19 cellular contexts compared by ENCODE assay signal in the genomic region with DNA sequence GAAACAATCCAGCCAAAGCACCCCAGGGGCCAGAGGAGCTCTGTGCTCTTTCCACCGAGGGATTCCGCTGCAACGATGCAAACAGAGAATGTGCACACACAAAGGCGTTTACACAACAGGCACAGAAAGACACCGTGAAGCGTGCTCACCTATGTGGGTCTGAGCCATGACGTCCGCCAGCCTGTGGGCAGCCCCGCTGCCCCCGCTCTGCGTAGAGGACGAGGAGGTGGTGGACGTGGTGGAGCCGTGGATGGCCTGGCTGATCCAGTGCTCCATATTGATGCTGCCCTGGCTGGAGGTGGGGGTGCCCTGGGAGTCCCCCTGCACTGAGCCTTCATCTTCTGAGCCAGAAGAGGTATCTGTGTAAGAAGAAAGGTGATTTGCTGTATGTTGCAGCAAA.
DNase-seq lines count a peak whose midpoint lies in the region; ATAC-seq, FAIRE-seq and TF ChIP-seq lines count a peak whose summit lies in the region.
"Had no signal": no experiment of that assay in that cellular context is flagged by ENCODE, and none has a peak within 500 bp of the region (broad histone marks: within the 10 kb centered on the region; RNA-seq: fewer than 3 reads in every experiment).

No MANE protein-coding gene starts in this region.

- no peak overlapping the region for H3K23ac ChIP-seq in neuronal stem cell (ENCODE audit: low read depth, low read length, poor library complexity)

- peaks cover 48% of the 10 kb centered on the region for H3K36me3 Mint-ChIP-seq in nephron (ENCODE audit: low read depth)

- H3K4me1 ChIP-seq in neuronal stem cell (ENCODE audit: control insufficient read depth in 2 of 2, insufficient read depth in 1 of 2, low read depth in 1 of 2, low read length in 2 of 2) (peaks cover 0 to 8% of the 10 kb centered on the region in 2 donors), upper lobe of left lung (no peaks in the 10 kb centered on the region)
- H3K4me1 ChIP-seq: Caco-2, HAP-1 had no signal

- CTCF ChIA-PET in GM10248 (lab: Yijun Ruan, JAX): no interaction called here

- ATAC-seq in upper lobe of left lung (ENCODE audit: low FRiP score in 2 of 2) (peak; percentile 28 to 57), GM21515 (IDR thresholded peaks at IDR 0.05; ENCODE audit: unreplicated experiment) (no peak)
- ATAC-seq: CD8-positive, alpha-beta T cell; GM12878 had no signal

- H3K9ac ChIP-seq in neuronal stem cell (ENCODE audit: low read depth, low read length, poor library complexity): no peak overlapping the region

- H3K18ac ChIP-seq in neuronal stem cell (ENCODE audit: low read length): peak overlapping the region; percentile 68

- H4K91ac ChIP-seq in neuronal stem cell (ENCODE audit: low read depth, low read length, poor library complexity): no peak overlapping the region

- H3K27ac ChIP-seq in neuronal stem cell (replicated peaks; ENCODE audit: low read length) (no peak overlapping the region), upper lobe of left lung (no peak overlapping the region)
- H3K27ac ChIP-seq: C4-2B had no signal

- H2AK5ac ChIP-seq in neuronal stem cell (ENCODE audit: low read depth, low read length): no peak overlapping the region

- no peak overlapping the region for H4K8ac ChIP-seq in neuronal stem cell (ENCODE audit: low read depth, low read length)

- H3K27ac Mint-ChIP-seq in nephron: peak overlapping the region in 2 of 3 experiments; percentile 8 to 59
- H3K27ac Mint-ChIP-seq: CD4-positive, CD25-positive, alpha-beta regulatory T cell; CD8-positive, alpha-beta T cell; HFFc6 had no signal

- H3K4me1 Mint-ChIP-seq in nephron: peaks cover 26% of the 10 kb centered on the region

- no peak for FAIRE-seq in GM12891 (lab: Jason Lieb, UNC)
- FAIRE-seq: G401.6, GM12878, GM18507, H54 had no signal

- peak overlapping the region; percentile 87 for H3K14ac ChIP-seq in neuronal stem cell (ENCODE audit: low read length)

- no peak overlapping the region for H3K4ac ChIP-seq in neuronal stem cell (ENCODE audit: low read length)

- no peak for TF ChIP-seq EP300 in upper lobe of left lung (IDR thresholded peaks at IDR 0.05)

- no peaks in the 10 kb centered on the region for H3K9me3 Mint-ChIP-seq in nephron
- H3K9me3 Mint-ChIP-seq: CD8-positive, alpha-beta T cell; HFFc6 had no signal

- no peak overlapping the region for H2BK120ac ChIP-seq in neuronal stem cell (ENCODE audit: low read depth, low read length)

- H3K27me3 ChIP-seq in neuronal stem cell (ENCODE audit: control insufficient read depth in 3 of 3, insufficient read depth in 3 of 3, low read depth in 1 of 3, low read length in 3 of 3) (peaks cover 0 to 2% (median 0%) of the 10 kb centered on the region in 3 experiments), upper lobe of left lung (no peaks in the 10 kb centered on the region)

- H3K4me3 Mint-ChIP-seq in nephron: no peak overlapping the region
- H3K4me3 Mint-ChIP-seq: CD4-positive, CD25-positive, alpha-beta regulatory T cell; CD8-positive, alpha-beta T cell; HFFc6 had no signal

- H3K79me1 ChIP-seq in neuronal stem cell (ENCODE audit: low read depth, low read length): peaks cover 4% of the 10 kb centered on the region

- no peaks in the 10 kb centered on the region for H3K27me3 Mint-ChIP-seq in nephron (ENCODE audit: low read depth)
- H3K27me3 Mint-ChIP-seq: CD4-positive, CD25-positive, alpha-beta regulatory T cell had no signal

- WGBS in neuronal stem cell (ENCODE audit: extremely low coverage in 2 of 2, insufficient read length in 2 of 2, insufficient replicate concordance in 1 of 2), 2 donors: no CpG with 5 or more reads among the region's 14 CpGs
- 85 to 86% methylated on average over 11 to 14 of the region's 14 CpGs for WGBS in upper lobe of left lung, 2 donors

- peaks cover 15 to 55% of the 10 kb centered on the region in 2 donors for H3K36me3 ChIP-seq in neuronal stem cell (replicated peaks in 1 of 2; ENCODE audit: control insufficient read depth in 2 of 2, insufficient read depth in 2 of 2, low read length in 2 of 2)
- peaks cover 0 to 22% (median 4%) of the 10 kb centered on the region in 4 donors for H3K36me3 ChIP-seq in upper lobe of left lung
- H3K36me3 ChIP-seq: HAP-1 had no signal

- H2AFZ ChIP-seq in neuronal stem cell (ENCODE audit: low read length): no peak overlapping the region

- TF ChIP-seq POLR2A in upper lobe of left lung (IDR thresholded peaks at IDR 0.05): no peak
- TF ChIP-seq POLR2A in GM12891 (IDR thresholded peaks at IDR 0.05; ENCODE audit: low read depth, low read length): no peak

- DNase-seq in neuronal stem cell (ENCODE audit: low spot score) (no peak), upper lobe of left lung (no peak), GM12891 (ENCODE audit: insufficient read length, low spot score) (no peak), GM10248 (ENCODE audit: extremely low spot score) (no peak), MV-4-11 (lab: John Stamatoyannopoulos, UW) (no peak)
- DNase-seq: Caco-2; CD4-positive, CD25-positive, alpha-beta regulatory T cell; CD8-positive, alpha-beta T cell; DMS153; GOT3; HFFc6 had no signal

- POLR2A ChIA-PET in GM10248 (lab: Yijun Ruan, JAX): no interaction called here

- H2BK5ac ChIP-seq in neuronal stem cell (ENCODE audit: low read length): no peak overlapping the region

- H3K4me2 ChIP-seq in neuronal stem cell (ENCODE audit: insufficient read depth, low read length, poor library complexity, severe bottlenecking): no peak overlapping the region

- H3K4me3 ChIP-seq in neuronal stem cell (ENCODE audit: low read length in 2 of 2) (no peak overlapping the region), upper lobe of left lung (no peak overlapping the region)
- H3K4me3 ChIP-seq: GM12878, HAP-1 had no signal

- peaks cover 0 to 4% of the 10 kb centered on the region in 2 donors for H3K9me3 ChIP-seq in neuronal stem cell (replicated peaks in 1 of 2; ENCODE audit: control insufficient read depth in 2 of 2, insufficient read depth in 1 of 2, low read depth in 1 of 2, low read length in 2 of 2)
- no peaks in the 10 kb centered on the region for H3K9me3 ChIP-seq in upper lobe of left lung
- H3K9me3 ChIP-seq: Caco-2, HAP-1 had no signal

- H2BK15ac ChIP-seq in neuronal stem cell (ENCODE audit: low read length): no peak overlapping the region

- H2BK12ac ChIP-seq in neuronal stem cell (ENCODE audit: low read length): no peak overlapping the region

- TF ChIP-seq CTCF in nephron (IDR thresholded peaks at IDR 0.05; ENCODE audit: unreplicated experiment in 3 of 3) (no peak), upper lobe of left lung (IDR thresholded peaks at IDR 0.05) (no peak), GM10248 (IDR thresholded peaks at IDR 0.05; ENCODE audit: control extremely low read depth, extremely low read depth, low read depth, missing control alignments) (no peak)

TF ChIP-seq in GM12891, 5 proteins besides CTCF, POLR2A, EP300 and RAD21:
- no peak for TF ChIP-seq PAX5 (IDR thresholded peaks at IDR 0.05; ENCODE audit: insufficient read depth, low read length, severe bottlenecking)
- no peak for TF ChIP-seq SPI1 (IDR thresholded peaks at IDR 0.05; ENCODE audit: low read depth, low read length)
- TF ChIP-seq TAF1 (IDR thresholded peaks at IDR 0.05; ENCODE audit: low read depth, low read length): no peak
- no peak for TF ChIP-seq POU2F2 (IDR thresholded peaks at IDR 0.05; ENCODE audit: low read depth, low read length)
- no peak for TF ChIP-seq POLR2AphosphoS5 (IDR thresholded peaks at IDR 0.05; ENCODE audit: low read depth, low read length)
